Comparison of ENCODE assay signal across 1 cellular context in genomic region chr5:2747372-2748179, GRCh38.
TF ChIP-seq lines count a peak whose summit lies in the region.

No MANE protein-coding gene starts in this region.

TF ChIP-seq in GM23338, 12 proteins besides CTCF, POLR2A, EP300 and RAD21 (continued from another document):
- TF ChIP-seq ZNF462 (CRISPR knock-in tag; IDR thresholded peaks at IDR 0.05), result no peak
- no peak for TF ChIP-seq ZNF331 (CRISPR knock-in tag; IDR thresholded peaks at IDR 0.05; ENCODE audit: low read depth)
- no peak for TF ChIP-seq EZH2 (IDR thresholded peaks at IDR 0.05; ENCODE audit: low read depth, unreplicated experiment)
- no peak for TF ChIP-seq NANOG (IDR thresholded peaks at IDR 0.05; ENCODE audit: borderline replicate concordance)
- TF ChIP-seq EZH2phosphoT487 (IDR thresholded peaks at IDR 0.05; ENCODE audit: unreplicated experiment), result no peak
- TF ChIP-seq CREB1 (CRISPR knock-in tag; IDR thresholded peaks at IDR 0.05; ENCODE audit: low read depth), result no peak
- TF ChIP-seq, protein P1, sequence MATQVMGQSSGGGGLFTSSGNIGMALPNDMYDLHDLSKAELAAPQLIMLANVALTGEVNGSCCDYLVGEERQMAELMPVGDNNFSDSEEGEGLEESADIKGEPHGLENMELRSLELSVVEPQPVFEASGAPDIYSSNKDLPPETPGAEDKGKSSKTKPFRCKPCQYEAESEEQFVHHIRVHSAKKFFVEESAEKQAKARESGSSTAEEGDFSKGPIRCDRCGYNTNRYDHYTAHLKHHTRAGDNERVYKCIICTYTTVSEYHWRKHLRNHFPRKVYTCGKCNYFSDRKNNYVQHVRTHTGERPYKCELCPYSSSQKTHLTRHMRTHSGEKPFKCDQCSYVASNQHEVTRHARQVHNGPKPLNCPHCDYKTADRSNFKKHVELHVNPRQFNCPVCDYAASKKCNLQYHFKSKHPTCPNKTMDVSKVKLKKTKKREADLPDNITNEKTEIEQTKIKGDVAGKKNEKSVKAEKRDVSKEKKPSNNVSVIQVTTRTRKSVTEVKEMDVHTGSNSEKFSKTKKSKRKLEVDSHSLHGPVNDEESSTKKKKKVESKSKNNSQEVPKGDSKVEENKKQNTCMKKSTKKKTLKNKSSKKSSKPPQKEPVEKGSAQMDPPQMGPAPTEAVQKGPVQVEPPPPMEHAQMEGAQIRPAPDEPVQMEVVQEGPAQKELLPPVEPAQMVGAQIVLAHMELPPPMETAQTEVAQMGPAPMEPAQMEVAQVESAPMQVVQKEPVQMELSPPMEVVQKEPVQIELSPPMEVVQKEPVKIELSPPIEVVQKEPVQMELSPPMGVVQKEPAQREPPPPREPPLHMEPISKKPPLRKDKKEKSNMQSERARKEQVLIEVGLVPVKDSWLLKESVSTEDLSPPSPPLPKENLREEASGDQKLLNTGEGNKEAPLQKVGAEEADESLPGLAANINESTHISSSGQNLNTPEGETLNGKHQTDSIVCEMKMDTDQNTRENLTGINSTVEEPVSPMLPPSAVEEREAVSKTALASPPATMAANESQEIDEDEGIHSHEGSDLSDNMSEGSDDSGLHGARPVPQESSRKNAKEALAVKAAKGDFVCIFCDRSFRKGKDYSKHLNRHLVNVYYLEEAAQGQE (IDR thresholded peaks at IDR 0.05; ENCODE audit: unreplicated experiment), result no peak
- TF ChIP-seq POLR2AphosphoS5 (IDR thresholded peaks at IDR 0.05; ENCODE audit: low read depth), result no peak
